8 cellular contexts compared by ENCODE assay signal in genomic region chr1:211352985-211353515, GRCh38. TPM values are rescaled to one million over a fixed set of nuclear protein-coding genes. Genes with fewer than 3 reads are reported as not detected.
DNase-seq lines count a peak whose midpoint lies in the region; ATAC-seq and TF ChIP-seq lines count a peak whose summit lies in the region.

No MANE protein-coding gene starts in this region.

- H3K36me3 ChIP-seq in BE2C (peaks cover 8% of the 10 kb centered on the region), SJCRH30 (0 out of 2 replicates have a peak, but pooled peaks cover 3% of the 10 kb centered on the region), left lung (no peaks in the 10 kb centered on the region)

- H3K4me3 ChIP-seq in BE2C (ENCODE audit: low read depth, low read length): no peak overlapping the region
- no peak overlapping the region for H3K4me3 ChIP-seq in SJCRH30
- H3K4me3 ChIP-seq in left lung: no peak overlapping the region

- no peaks in the 10 kb centered on the region for H3K4me1 ChIP-seq in BE2C
- H3K4me1 ChIP-seq in SJCRH30: no peaks in the 10 kb centered on the region
- H3K4me1 ChIP-seq in left lung: no peaks in the 10 kb centered on the region

- peak overlapping the region; percentile 87 for H3K27ac Mint-ChIP-seq in activated naive CD8-positive, alpha-beta T cell

- H3K27ac ChIP-seq in SJCRH30: no peak overlapping the region
- H3K27ac ChIP-seq in left lung: no peak overlapping the region

- peak overlapping the region; percentile 79 for H3K4me3 Mint-ChIP-seq in activated naive CD8-positive, alpha-beta T cell

- intact Hi-C loops in left lung (cut with DNase I) (no loop called here), posterior vena cava (cut with DNase I) (no loop called here)

- H3K36me3 Mint-ChIP-seq in activated naive CD8-positive, alpha-beta T cell: peaks cover 19% of the 10 kb centered on the region

- H3K27me3 ChIP-seq in BE2C (no peaks in the 10 kb centered on the region), SJCRH30 (no peaks in the 10 kb centered on the region), left lung (no peaks in the 10 kb centered on the region)

- ATAC-seq in GM18870 (IDR thresholded peaks at IDR 0.05; ENCODE audit: unreplicated experiment) (peak; percentile 81), HG03066 (IDR thresholded peaks at IDR 0.05; ENCODE audit: low read depth, unreplicated experiment) (peak; percentile 76), left lung (peak; percentile 80)
- ATAC-seq in stimulated activated naive CD8-positive, alpha-beta T cell treated with anti-CD3 and anti-CD28 coated beads, Interleukin-15, Interleukin-2, amounts not matched to agents 100 U/mL and 50 U/mL, for 24 hours: peak; percentile 51

- H3K4me1 Mint-ChIP-seq in activated naive CD8-positive, alpha-beta T cell (ENCODE audit: low read depth): peaks cover 83% of the 10 kb centered on the region

- H3K9me3 ChIP-seq in BE2C: no peaks in the 10 kb centered on the region
- H3K9me3 ChIP-seq in SJCRH30 (replicated peaks): peaks cover 3% of the 10 kb centered on the region; the same call in 1 of the 2 replicates
- H3K9me3 ChIP-seq in left lung: no peaks in the 10 kb centered on the region

- peak; percentile 71 for DNase-seq in BE2C
- DNase-seq in SJCRH30: peak; percentile 43 to 70
- DNase-seq in left lung: peak in 1 of 2 donors; percentile 44
- DNase-seq in stimulated activated naive CD8-positive, alpha-beta T cell treated with anti-CD3 and anti-CD28 coated beads, Interleukin-15, Interleukin-2, amounts not matched to agents 100 U/mL and 50 U/mL, for 24 hours: peak; percentile 66
- DNase-seq in posterior vena cava (ENCODE audit: low spot score): no peak

- no peaks in the 10 kb centered on the region for H3K27me3 Mint-ChIP-seq in activated naive CD8-positive, alpha-beta T cell

- H3K9me3 Mint-ChIP-seq in activated naive CD8-positive, alpha-beta T cell (ENCODE audit: low read depth): peaks cover 9% of the 10 kb centered on the region

- peak; percentile 97 for TF ChIP-seq CTCF in BE2C (IDR thresholded peaks at IDR 0.05; ENCODE audit: low read depth, low read length)
- TF ChIP-seq CTCF in left lung (IDR thresholded peaks at IDR 0.05): peak; percentile 71 to 79

RNA-seq across cellular contexts. Expression of gene TRAF5, which starts 26.4 kb away (rescaled TPM):
- 10.9 TPM for polyA plus RNA-seq in BE2C (2012; ENCODE audit: insufficient read depth, insufficient read length, low read depth)
- 12.2 and 15.2 TPM in 2 replicates for total RNA-seq in SJCRH30 (2014; rRNA removed; shearing (Covaris generic))
- 10 to 100 TPM; 10.1 to 11.5 TPM for total RNA-seq in left lung
- total RNA-seq in posterior vena cava: 10 to 100 TPM; 45.1 to 52.6 TPM
